Comparison of ENCODE assay signal across 16 cellular contexts in genomic region chr2:235034270-235035135, GRCh38.
A peak's percentile ranks its signal among the peaks of the same experiment; 100 is the strongest.
DNase-seq lines count a peak whose midpoint lies in the region; ATAC-seq and TF ChIP-seq lines count a peak whose summit lies in the region.
"Had no signal": no experiment of that assay in that cellular context is flagged by ENCODE, and none has a peak within 500 bp of the region (broad histone marks: within the 10 kb centered on the region; RNA-seq: fewer than 3 reads in every experiment).

No MANE protein-coding gene starts in this region.

- H3K27me3 ChIP-seq in cardiac muscle cell: no peaks in the 10 kb centered on the region
- H3K27me3 ChIP-seq in right atrium auricular region: no peaks in the 10 kb centered on the region
- H3K27me3 ChIP-seq in dorsolateral prefrontal cortex: no peaks in the 10 kb centered on the region
- no peaks in the 10 kb centered on the region for H3K27me3 ChIP-seq in upper lobe of right lung
- H3K27me3 ChIP-seq: MG63 had no signal

- peaks cover 11% of the 10 kb centered on the region for H3K36me3 ChIP-seq in cardiac muscle cell
- H3K36me3 ChIP-seq in right atrium auricular region: peaks cover 5% of the 10 kb centered on the region
- H3K36me3 ChIP-seq in upper lobe of right lung: peaks cover 13% of the 10 kb centered on the region

- H3K4me1 ChIP-seq in cardiac muscle cell (ENCODE audit: low read depth) (no peaks in the 10 kb centered on the region), right atrium auricular region (peaks cover 0 to 13% of the 10 kb centered on the region in 2 donors), upper lobe of right lung (no peaks in the 10 kb centered on the region)

- H3K9me3 ChIP-seq in cardiac muscle cell (ENCODE audit: low read depth) (no peaks in the 10 kb centered on the region), right atrium auricular region (no peaks in the 10 kb centered on the region), upper lobe of right lung (no peaks in the 10 kb centered on the region)
- H3K9me3 ChIP-seq: MG63, SK-N-SH had no signal

- H3K4me3 ChIP-seq in cardiac muscle cell: no peak overlapping the region
- H3K4me3 ChIP-seq in right atrium auricular region: no peak overlapping the region
- peak overlapping the region in 1 of 59 donors; percentile 24 for H3K4me3 ChIP-seq in dorsolateral prefrontal cortex
- H3K4me3 ChIP-seq in upper lobe of right lung: no peak overlapping the region
- H3K4me3 ChIP-seq: MG63 had no signal

- H3K27ac ChIP-seq in cardiac muscle cell (peak overlapping the region; percentile 43), right atrium auricular region (no peak overlapping the region), dorsolateral prefrontal cortex (peak overlapping the region in 33 of 59 donors; percentile 4 to 66 (median 41)), upper lobe of right lung (no peak overlapping the region)
- H3K27ac ChIP-seq: KMS-11 had no signal

- no peak for ATAC-seq in upper lobe of right lung
- ATAC-seq in HG03439 (IDR thresholded peaks at IDR 0.05; ENCODE audit: unreplicated experiment): no peak
- ATAC-seq: PC-3 had no signal

- no peak for DNase-seq in cardiac muscle cell (ENCODE audit: low read depth in 1 of 2, low spot score in 1 of 2)
- DNase-seq in right atrium auricular region (ENCODE audit: low spot score): no peak
- DNase-seq in NCI-H2196 treated with DMSO at 0.1 percent for 48 hours (lab: John Stamatoyannopoulos, UW; ENCODE audit: unreplicated experiment): peak; percentile 24
- DNase-seq in dorsolateral prefrontal cortex: peak in 1 of 10 donors; percentile 42
- peak; percentile 57 for DNase-seq in upper lobe of right lung
- DNase-seq in NOMO-1 (lab: John Stamatoyannopoulos, UW; ENCODE audit: unreplicated experiment in 2 of 2): no peak
- DNase-seq: ACHN; CD4-positive, alpha-beta T cell; GF-D8; MG63; NCI-H1105; NCI-H187; PC-3; SK-N-SH had no signal

- TF ChIP-seq CTCF in cardiac muscle cell (IDR thresholded peaks at IDR 0.05; ENCODE audit: low read depth, low read length) (no peak), right atrium auricular region (IDR thresholded peaks at IDR 0.05) (no peak), dorsolateral prefrontal cortex (IDR thresholded peaks at IDR 0.05 in 54 of 56, conservative IDR thresholded peaks at IDR 0.05 in 2 of 56; ENCODE audit: low read depth in 1 of 56, partially characterized antibody in 56 of 56) (no peak), upper lobe of right lung (IDR thresholded peaks at IDR 0.05) (no peak)

- intact Hi-C loops in dorsolateral prefrontal cortex (cut with DNase I): no loop called here
- intact Hi-C loops in upper lobe of right lung (cut with DNase I): no loop called here

Comparison
In these comparisons a context has a peak if more than half of its experiments do, and no peak if none do; other contexts are left out.
1. H3K27ac ChIP-seq: peak in cardiac muscle cell (single experiment) and dorsolateral prefrontal cortex (33 of 59); none in right atrium auricular region (0 of 2) and upper lobe of right lung (single experiment).
2. DNase-seq: peak in NCI-H2196 treated with DMSO at 0.1 percent for 48 hours (single experiment) and upper lobe of right lung (single experiment); none in cardiac muscle cell (0 of 2), right atrium auricular region (single experiment) and NOMO-1 (0 of 2).